34 cellular contexts compared by ENCODE assay signal in genomic region chr18:69483574-69483973, GRCh38.
"Had no signal": no experiment of that assay in that cellular context is flagged by ENCODE, and none has a peak within 500 bp of the region (broad histone marks: within the 10 kb centered on the region; RNA-seq: fewer than 3 reads in every experiment).

No MANE protein-coding gene starts in this region.

- H3K36me3 ChIP-seq: MG63 had no signal

- DNase-seq: Karpas-422, Kasumi-1, KBM-7, KG1, MG63, MV-4-11, NCI-H1048, NCI-H1092, NCI-H1092 treated with DMSO at 0.1 percent for 48 hours, NCI-H1105, NCI-H1105 treated with DMSO at 0.1 percent for 48 hours, NCI-H1417, NCI-H1417 treated with DMSO at 0.1 percent for 48 hours, NCI-H1436, NCI-H1436 treated with DMSO at 0.1 percent for 48 hours, NCI-H146, NCI-H1694, NCI-H1694 treated with DMSO at 0.1 percent for 48 hours, NCI-H187, NCI-H187 treated with DMSO at 0.1 percent for 48 hours, NCI-H1930, NCI-H2029, NCI-H2029 treated with DMSO at 0.1 percent for 48 hours, NCI-H2081 treated with DMSO at 0.1 percent for 48 hours, NCI-H2107, NCI-H2171, NCI-H2171 treated with DMSO at 0.1 percent for 48 hours, NCI-H2227 treated with DMSO at 0.1 percent for 48 hours, NCI-H226, NCI-H345, NCI-H446, NCI-H446 treated with DMSO at 0.1 percent for 48 hours, NCI-H510A had no signal

- H3K27ac ChIP-seq: KMS-11 had no signal

- H3K9ac ChIP-seq: KMS-11 had no signal

- H3K9me3 ChIP-seq: MG63 had no signal

- H3K4me3 ChIP-seq: MG63 had no signal

- H3K27me3 ChIP-seq: MG63 had no signal

- H3K4me2 ChIP-seq: KMS-11 had no signal
